In genomic region chr7:2691223-2691818, GRCh38 we compare ENCODE assay signal across 1 cellular context.
TF ChIP-seq lines count a peak whose summit lies in the region.

No MANE protein-coding gene starts in this region.

TF ChIP-seq in H1, 55 proteins besides CTCF, POLR2A, EP300 and RAD21:
- no peak for TF ChIP-seq MAFK (IDR thresholded peaks at IDR 0.05; ENCODE audit: low read depth, low read length)
